ENCODE assay signal across 8 cellular contexts in genomic region chr2:37625781-37626548, GRCh38. TPM values are rescaled to one million over a fixed set of nuclear protein-coding genes. Genes with fewer than 3 reads are reported as not detected.
DNase-seq lines count a peak whose midpoint lies in the region; ATAC-seq, FAIRE-seq and TF ChIP-seq lines count a peak whose summit lies in the region.

No MANE protein-coding gene starts in this region.

- dilution Hi-C loops in keratinocyte (cut with MboI; ENCODE audit: extremely low pct_ligation_motif_present, low sequenced_read_pairs) = no loop called here

- no peaks in the 10 kb centered on the region for H3K9me3 ChIP-seq in keratinocyte (ENCODE audit: control insufficient read depth, low read depth, low read length)

- no peak for FAIRE-seq in keratinocyte (lab: Jason Lieb, UNC)

- H4K20me1 ChIP-seq in keratinocyte (ENCODE audit: control insufficient read depth, extremely low read depth, insufficient read depth, low read length) = no peaks in the 10 kb centered on the region

- no peaks in the 10 kb centered on the region for H3K9me1 ChIP-seq in keratinocyte (ENCODE audit: control insufficient read depth, extremely low read depth, insufficient read depth, low read length)

- no peak overlapping the region for H3K4me3 ChIP-seq in keratinocyte (ENCODE audit: control insufficient read depth in 2 of 3, extremely low read depth in 1 of 3, insufficient read depth in 2 of 3, low read depth in 1 of 3, low read length in 3 of 3)

- H3K79me2 ChIP-seq in keratinocyte (ENCODE audit: control insufficient read depth, insufficient read depth, low read length) = no peaks in the 10 kb centered on the region

- TF ChIP-seq CTCF in keratinocyte (optimal IDR thresholded peaks at IDR 0.05 in 1 of 3, IDR thresholded peaks at IDR 0.05 in 1 of 3, conservative IDR thresholded peaks at IDR 0.05 in 1 of 3; ENCODE audit: extremely low read depth in 1 of 3, insufficient read depth in 2 of 3, low read length in 3 of 3) = no peak

- H2AFZ ChIP-seq in keratinocyte (ENCODE audit: control insufficient read depth, low read length) = no peak overlapping the region

- H3K4me1 ChIP-seq in keratinocyte (ENCODE audit: control insufficient read depth, extremely low read depth, insufficient read depth, low read length) = peaks cover 34% of the 10 kb centered on the region

- no peak overlapping the region for H3K9ac ChIP-seq in keratinocyte (ENCODE audit: control insufficient read depth, extremely low read depth, insufficient read depth, low read length)

- DNase-seq in activated CD8-positive, alpha-beta memory T cell treated with anti-CD3 and anti-CD28 coated beads, Interleukin-2, amount 50 U/mL, for 24 hours (ENCODE audit: extremely low read depth) = peak; percentile 18
- DNase-seq in keratinocyte (ENCODE audit: low read depth, low spot score) (no peak), islet precursor cell (no peak), superior temporal gyrus (ENCODE audit: extremely low spot score) (no peak)
- DNase-seq in stimulated activated naive CD4-positive, alpha-beta T cell treated with Interleukin-2 at 50 U/mL for 16 hours (lab: John Stamatoyannopoulos, UW) = peak; percentile 58

- peak overlapping the region; percentile 88 for H3K27ac ChIP-seq in keratinocyte (ENCODE audit: control insufficient read depth, insufficient read depth, low read length)

- ATAC-seq in GM18498 (IDR thresholded peaks at IDR 0.05; ENCODE audit: unreplicated experiment) = peak; percentile 47
- ATAC-seq in HG03196 (IDR thresholded peaks at IDR 0.05; ENCODE audit: unreplicated experiment) = peak; percentile 35
- ATAC-seq in GM19328 (IDR thresholded peaks at IDR 0.05; ENCODE audit: unreplicated experiment) = no peak

- no peak overlapping the region for H3K4me2 ChIP-seq in keratinocyte (ENCODE audit: control insufficient read depth, extremely low read depth, insufficient read depth, low read depth, low read length)

- no peaks in the 10 kb centered on the region for H3K36me3 ChIP-seq in keratinocyte (ENCODE audit: control insufficient read depth in 2 of 2, extremely low read depth in 1 of 2, insufficient read depth in 2 of 2, low read length in 2 of 2)

- H3K27me3 ChIP-seq in keratinocyte (ENCODE audit: control insufficient read depth, extremely low read depth, insufficient read depth, low read length) = no peaks in the 10 kb centered on the region

RNA-seq across cellular contexts. Expression of gene CDC42EP3, which starts 45.5 kb away (rescaled TPM):
- 24.1 to 50.7 TPM (median 34.6 TPM) in 3 replicates for polyA plus RNA-seq in keratinocyte
- polyA plus RNA-seq in keratinocyte (2011; ENCODE audit: low read depth) = 4.3 TPM
- 39.4 and 54.8 TPM in 2 replicates for polyA plus RNA-seq in keratinocyte (2011; cell fraction: cytosol; rRNA removed)
- 45.1 and 47.2 TPM in 2 replicates for polyA plus RNA-seq in keratinocyte (2011; cell fraction: nucleus; rRNA removed)
- 16.4 and 22.4 TPM in 2 replicates for polyA plus RNA-seq in keratinocyte (2012; ENCODE audit: low replicate concordance)
- 32.5 to 52.2 TPM (median 33.1 TPM) in 3 replicates for polyA minus RNA-seq in keratinocyte
- polyA minus RNA-seq in keratinocyte (2011; cell fraction: cytosol; rRNA and poly(A)+ RNA removed) = 24.0 TPM
- polyA minus RNA-seq in keratinocyte (2011; cell fraction: nucleus; rRNA and poly(A)+ RNA removed) = 17.2 and 39.7 TPM in 2 replicates

Comparison
In these comparisons a context has a peak if more than half of its experiments do, and no peak if none do; other contexts are left out.
1. DNase-seq: peak in activated CD8-positive, alpha-beta memory T cell treated with anti-CD3 and anti-CD28 coated beads, Interleukin-2, amount 50 U/mL, for 24 hours (single experiment) and stimulated activated naive CD4-positive, alpha-beta T cell treated with Interleukin-2 at 50 U/mL for 16 hours (single experiment); none in keratinocyte (single experiment), islet precursor cell (single experiment) and superior temporal gyrus (single experiment).